ENCODE assay signal across 8 cellular contexts in the genomic region with DNA sequence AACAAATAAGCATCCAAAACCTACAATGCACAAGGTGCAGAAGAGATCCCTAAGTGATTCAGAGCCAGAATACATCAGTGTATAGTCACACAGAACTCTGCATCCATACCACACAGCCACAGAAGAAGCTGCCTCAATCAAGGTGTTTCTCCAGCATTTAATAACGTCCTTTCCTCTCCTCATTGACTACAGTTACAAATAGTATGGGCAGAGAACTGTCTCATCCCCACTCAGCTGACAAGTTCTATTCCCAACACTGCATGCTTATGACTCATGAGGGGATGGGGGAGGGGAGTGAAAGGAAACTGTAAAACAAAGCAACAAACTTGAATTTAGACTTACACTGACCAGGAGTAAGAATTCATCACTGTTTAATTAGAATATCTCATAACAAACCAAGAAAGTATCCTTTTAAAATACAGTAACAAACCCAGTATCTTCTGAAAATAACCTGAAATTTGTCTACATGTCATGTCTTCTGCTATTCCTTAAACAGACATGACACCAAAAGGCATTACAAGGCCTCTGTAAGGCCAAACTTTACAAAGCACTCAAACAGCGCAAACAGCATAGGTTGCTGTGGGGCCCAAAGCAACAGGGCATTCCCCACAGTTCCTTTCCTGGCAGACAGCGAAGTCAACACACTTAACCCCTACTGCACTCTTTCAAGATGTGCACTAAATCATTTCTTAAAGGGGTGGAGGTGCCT. TPM values are rescaled to one million over a fixed set of nuclear protein-coding genes. Genes with fewer than 3 reads are reported as not detected.
DNase-seq lines count a peak whose midpoint lies in the region; ATAC-seq and TF ChIP-seq lines count a peak whose summit lies in the region.

No MANE protein-coding gene starts in this region.

- H3K4me3 ChIP-seq in IMR-90 (ENCODE audit: insufficient read depth, low read depth, low read length) (no peak overlapping the region), fibroblast of lung (replicated peaks in 1 of 4; ENCODE audit: control extremely low read depth in 1 of 4, insufficient read depth in 1 of 4, low read depth in 3 of 4, low read length in 4 of 4) (peak overlapping the region in 2 of 4 experiments; percentile 13 to 37)

- H2AK9ac ChIP-seq in IMR-90 (replicated peaks; ENCODE audit: low read depth, low read length, poor library complexity): peak overlapping the region; percentile 45

- H3K14ac ChIP-seq in IMR-90 (replicated peaks; ENCODE audit: low read depth, low read length): peak overlapping the region; percentile 54; the same call in 1 of the 2 replicates

- H3K79me2 ChIP-seq in fibroblast of lung (ENCODE audit: control insufficient read depth, insufficient read depth, low read length): peaks cover 95% of the 10 kb centered on the region

- H3K4me2 ChIP-seq in IMR-90 (ENCODE audit: low read depth, low read length): peak overlapping the region; percentile 91
- peak overlapping the region; percentile 86 for H3K4me2 ChIP-seq in fibroblast of lung (ENCODE audit: extremely low read depth, insufficient read depth, low read length)

- peaks cover 53% of the 10 kb centered on the region for H3K4me1 Mint-ChIP-seq in nephron progenitor cell

- no peak overlapping the region for H4K8ac ChIP-seq in IMR-90 (ENCODE audit: low read depth in 2 of 2, low read length in 2 of 2)

- no peaks in the 10 kb centered on the region for H3K27me3 Mint-ChIP-seq in nephron progenitor cell (ENCODE audit: low read depth, poor library complexity)

- WGBS in IMR-90 (ENCODE audit: extremely low coverage in 2 of 2, insufficient read length in 1 of 2), 2 experiments: no CpG with 5 or more reads among the region's 3 CpGs

- TF ChIP-seq RAD21 in IMR-90 (IDR thresholded peaks at IDR 0.05; ENCODE audit: low read length): no peak

- H4K91ac ChIP-seq in IMR-90 (ENCODE audit: insufficient read depth, low read depth, low read length): no peak overlapping the region

- peak overlapping the region; percentile 1; the same call in 1 of the 2 replicates for H2AK5ac ChIP-seq in IMR-90 (ENCODE audit: low read depth, low read length)

- in situ Hi-C loops in IMR-90 (cut with MboI; ENCODE audit: low sequenced_read_pairs): no loop called here

- H3K27me3 ChIP-seq in IMR-90 (ENCODE audit: control insufficient read depth, insufficient read depth, low read length) (no peaks in the 10 kb centered on the region), fibroblast of lung (ENCODE audit: control insufficient read depth, insufficient read depth, low read length) (no peaks in the 10 kb centered on the region)

- peak overlapping the region; percentile 23 for H3K4ac ChIP-seq in IMR-90 (ENCODE audit: low read depth, low read length)

- no peak overlapping the region for H4K5ac ChIP-seq in IMR-90 (ENCODE audit: low read depth, low read length)

- CTCF ChIA-PET in IMR-90 (lab: Yijun Ruan, JAX): interaction anchor here (1.8 to 2.1 kb wide), 2 partner anchors 10 to 14 kb away, joined by 6 read pairs; no protein-coding TSS in a partner anchor

- H2BK5ac ChIP-seq in IMR-90 (ENCODE audit: low read depth, low read length, poor library complexity, severe bottlenecking): peak overlapping the region; percentile 81

- no TSS peak for BruUV-seq in IMR-90 (replicated peaks; lab: Mats Ljungman, UMichigan)

- intact Hi-C loops in IMR-90 (cut with micrococcal nuclease): no loop called here

- no peak for TF ChIP-seq CTCF in IMR-90 (conservative IDR thresholded peaks at IDR 0.05; ENCODE audit: low read depth, low read length)
- TF ChIP-seq CTCF in fibroblast of lung (conservative IDR thresholded peaks at IDR 0.05 in 1 of 2, IDR thresholded peaks at IDR 0.05 in 1 of 2; ENCODE audit: low read depth in 1 of 2, low read length in 2 of 2): no peak
- TF ChIP-seq CTCF in nephron progenitor cell (IDR thresholded peaks at IDR 0.05): no peak

- no peak overlapping the region; the same call in 1 of the 2 replicates for H3K23ac ChIP-seq in IMR-90 (ENCODE audit: low read depth, low read length)

- peak; percentile 31 for DNase-seq in stimulated activated CD4-positive, alpha-beta T cell treated with anti-CD3 and anti-CD28 coated beads, Interleukin-15, amount 100 ng/mL, for 24 hours
- DNase-seq in stimulated activated CD4-positive, alpha-beta T cell treated with anti-CD3 and anti-CD28 coated beads, Interleukin-12 subunit alpha, Interleukin-12 subunit beta, amount 100 ng/mL, for 4 hours: no peak
- DNase-seq in IMR-90 (peak; percentile 87), fibroblast of lung (ENCODE audit: low read depth in 2 of 2) (peak; percentile 83 to 86), nephron progenitor cell (no peak), SHP77 treated with DMSO at 0.1 percent for 48 hours (lab: John Stamatoyannopoulos, UW) (no peak)
- peak; percentile 35 for DNase-seq in activated T-cell treated with anti-CD3 and anti-CD28 coated beads, Interleukin-2, amount 50 U/mL, for 1 hour

- H3K18ac ChIP-seq in IMR-90 (ENCODE audit: low read depth, low read length): peak overlapping the region; percentile 47; the same call in 1 of the 2 replicates

- no peaks in the 10 kb centered on the region; the same call in 1 of the 2 replicates for H3K36me3 ChIP-seq in IMR-90 (ENCODE audit: control insufficient read depth, insufficient read depth, low read length)
- H3K36me3 ChIP-seq in fibroblast of lung (ENCODE audit: control insufficient read depth, insufficient read depth, low read length): no peaks in the 10 kb centered on the region

- H3K4me1 ChIP-seq in IMR-90 (ENCODE audit: control insufficient read depth, insufficient read depth, low read length) (peaks cover 14% of the 10 kb centered on the region), fibroblast of lung (ENCODE audit: control insufficient read depth, extremely low read depth, insufficient read depth, low read length) (peaks cover 19% of the 10 kb centered on the region)

- no peak overlapping the region for H3K56ac ChIP-seq in IMR-90 (ENCODE audit: extremely low read depth, insufficient read depth, low read length)

- H2BK120ac ChIP-seq in IMR-90 (ENCODE audit: low read depth, low read length): peak overlapping the region; percentile 5; the same call in 1 of the 2 replicates

- no peaks in the 10 kb centered on the region for H3K9me3 Mint-ChIP-seq in nephron progenitor cell

- peaks cover 5 to 62% of the 10 kb centered on the region in 2 experiments; a peak in 3 of 4 replicates for H3K79me1 ChIP-seq in IMR-90 (ENCODE audit: low read depth in 1 of 2, low read length in 2 of 2)

- no peak overlapping the region for H2BK20ac ChIP-seq in IMR-90 (ENCODE audit: low read depth, low read length)

- H4K20me1 ChIP-seq in IMR-90 (ENCODE audit: insufficient read depth, low read length) (peaks cover 83% of the 10 kb centered on the region), fibroblast of lung (ENCODE audit: control insufficient read depth, extremely low read depth, insufficient read depth, low read length) (peaks cover 3% of the 10 kb centered on the region)

- ATAC-seq in IMR-90 (ENCODE audit: low read depth) (peak; percentile 91), GM18519 (IDR thresholded peaks at IDR 0.05; ENCODE audit: low FRiP score, unreplicated experiment) (no peak)

- H3K27ac Mint-ChIP-seq in nephron progenitor cell: peak overlapping the region; percentile 89

- no peak for TF ChIP-seq POLR2A in IMR-90 (IDR thresholded peaks at IDR 0.05; ENCODE audit: low read depth, low read length)

- H2AFZ ChIP-seq in IMR-90 (replicated peaks; ENCODE audit: low read length, poor library complexity): no peak overlapping the region
- H2AFZ ChIP-seq in fibroblast of lung (ENCODE audit: low read length): no peak overlapping the region

- no peak overlapping the region for H2BK15ac ChIP-seq in IMR-90 (ENCODE audit: low read depth, low read length)

- no peaks in the 10 kb centered on the region for H3K9me3 ChIP-seq in IMR-90 (ENCODE audit: control insufficient read depth, insufficient read depth, low read length)
- H3K9me3 ChIP-seq in fibroblast of lung (ENCODE audit: control insufficient read depth, insufficient read depth, low read depth, low read length): no peaks in the 10 kb centered on the region

- POLR2A ChIA-PET in IMR-90 (lab: Charles Lee; ENCODE audit: unreplicated experiment): no interaction called here

- peak overlapping the region; percentile 51; the same call in 1 of the 2 replicates for H3K27ac ChIP-seq in IMR-90 (ENCODE audit: insufficient read depth, low read length)
- H3K27ac ChIP-seq in fibroblast of lung (ENCODE audit: insufficient read depth, low read length): peak overlapping the region; percentile 58

- H3K4me3 Mint-ChIP-seq in nephron progenitor cell: peak overlapping the region; percentile 26

- peaks cover 8% of the 10 kb centered on the region for H3K36me3 Mint-ChIP-seq in nephron progenitor cell (ENCODE audit: low read depth)

- no peak overlapping the region for H3K9ac ChIP-seq in IMR-90 (ENCODE audit: low read depth, low read length)
- H3K9ac ChIP-seq in fibroblast of lung (ENCODE audit: insufficient read depth, low read length): peak overlapping the region; percentile 20

- peaks cover 5% of the 10 kb centered on the region for H3K9me1 ChIP-seq in IMR-90 (ENCODE audit: insufficient read depth, low read length)

- dilution Hi-C loops in IMR-90 (cut with HindIII; ENCODE audit: low sequenced_read_pairs, unreplicated experiment): no loop called here

RNA-seq across cellular contexts. Expression of gene CELF1, which starts 29.3 kb away (rescaled TPM):
- total RNA-seq in IMR-90 (2012; rRNA removed) (109 and 135 TPM in 2 replicates), fibroblast of lung (74.2 and 100 TPM in 2 replicates)
- polyA plus RNA-seq in IMR-90 (2012; rRNA removed) (61.6 and 63.3 TPM in 2 replicates), fibroblast of lung (72.6 and 81.1 TPM in 2 replicates)
- 22.7 and 26.4 TPM in 2 replicates for polyA plus RNA-seq in IMR-90 (2012; cell fraction: cytosol; rRNA removed)
- polyA plus RNA-seq in IMR-90 (2012; cell fraction: nucleus; rRNA removed; ENCODE audit: low replicate concordance): 86.9 and 136 TPM in 2 replicates
- polyA plus RNA-seq in fibroblast of lung (2012): 30.6 and 38.4 TPM in 2 replicates
- 116 and 194 TPM in 2 replicates for polyA minus RNA-seq in fibroblast of lung (ENCODE audit: low replicate concordance)

RNA-seq across cellular contexts. Expression of gene PTPMT1, which starts 41.8 kb away (rescaled TPM):
- 51.4 and 55.0 TPM in 2 replicates for total RNA-seq in IMR-90 (2012; rRNA removed)
- 51.6 and 58.3 TPM in 2 replicates for polyA plus RNA-seq in IMR-90 (2012; rRNA removed)
- polyA plus RNA-seq in IMR-90 (2012; cell fraction: cytosol; rRNA removed): 77.4 and 85.2 TPM in 2 replicates
- 29.3 and 32.5 TPM in 2 replicates for polyA plus RNA-seq in IMR-90 (2012; cell fraction: nucleus; rRNA removed; ENCODE audit: low replicate concordance)
- total RNA-seq in fibroblast of lung: 58.6 and 84.9 TPM in 2 replicates
- 47.8 and 55.4 TPM in 2 replicates for polyA plus RNA-seq in fibroblast of lung
- 63.1 and 71.9 TPM in 2 replicates for polyA plus RNA-seq in fibroblast of lung (2012)
- polyA minus RNA-seq in fibroblast of lung (ENCODE audit: low replicate concordance): 12.2 and 20.1 TPM in 2 replicates

RNA-seq across cellular contexts. Expression of gene KBTBD4, which starts 55.1 kb away (rescaled TPM):
- total RNA-seq in IMR-90 (2012; rRNA removed) (37.2 and 41.6 TPM in 2 replicates), fibroblast of lung (17.7 and 20.0 TPM in 2 replicates)
- polyA plus RNA-seq in IMR-90 (2012; rRNA removed) (12.2 and 14.9 TPM in 2 replicates), fibroblast of lung (19.9 and 21.7 TPM in 2 replicates)
- 9.1 and 21.9 TPM in 2 replicates for polyA plus RNA-seq in IMR-90 (2012; cell fraction: cytosol; rRNA removed)
- polyA plus RNA-seq in IMR-90 (2012; cell fraction: nucleus; rRNA removed; ENCODE audit: low replicate concordance): 6.9 and 10.5 TPM in 2 replicates
- polyA plus RNA-seq in fibroblast of lung (2012): 17.1 and 19.6 TPM in 2 replicates
- polyA minus RNA-seq in fibroblast of lung (ENCODE audit: low replicate concordance): 39.5 and 51.3 TPM in 2 replicates

RNA-seq across cellular contexts. Expression of gene NDUFS3, which starts 55.2 kb away (rescaled TPM):
- 77.1 and 79.7 TPM in 2 replicates for total RNA-seq in IMR-90 (2012; rRNA removed)
- polyA plus RNA-seq in IMR-90 (2012; rRNA removed): 108 and 114 TPM in 2 replicates
- 158 and 196 TPM in 2 replicates for polyA plus RNA-seq in IMR-90 (2012; cell fraction: cytosol; rRNA removed)
- 127 and 140 TPM in 2 replicates for polyA plus RNA-seq in IMR-90 (2012; cell fraction: nucleus; rRNA removed; ENCODE audit: low replicate concordance)
- 76.5 and 78.8 TPM in 2 replicates for total RNA-seq in fibroblast of lung
- 113 and 164 TPM in 2 replicates for polyA plus RNA-seq in fibroblast of lung
- polyA plus RNA-seq in fibroblast of lung (2012): 95.1 and 110 TPM in 2 replicates
- polyA minus RNA-seq in fibroblast of lung (ENCODE audit: low replicate concordance): 66.2 and 84.8 TPM in 2 replicates

Comparison
In these comparisons a context has a peak if more than half of its experiments do, and no peak if none do; other contexts are left out.
1. DNase-seq: peak in stimulated activated CD4-positive, alpha-beta T cell treated with anti-CD3 and anti-CD28 coated beads, Interleukin-15, amount 100 ng/mL, for 24 hours (single experiment), IMR-90 (single experiment), activated T-cell treated with anti-CD3 and anti-CD28 coated beads, Interleukin-2, amount 50 U/mL, for 1 hour (single experiment) and fibroblast of lung (2 of 2); none in stimulated activated CD4-positive, alpha-beta T cell treated with anti-CD3 and anti-CD28 coated beads, Interleukin-12 subunit alpha, Interleukin-12 subunit beta, amount 100 ng/mL, for 4 hours (single experiment), nephron progenitor cell (single experiment) and SHP77 treated with DMSO at 0.1 percent for 48 hours (single experiment).